ENCODE assay signal across 8 cellular contexts in genomic region chr5:10288600-10289213, GRCh38. TPM values are rescaled to one million over a fixed set of nuclear protein-coding genes. Genes with fewer than 3 reads are reported as not detected.
DNase-seq lines count a peak whose midpoint lies in the region; ATAC-seq and TF ChIP-seq lines count a peak whose summit lies in the region.

No MANE protein-coding gene starts in this region.

- in situ Hi-C loops in G401 (cut with HindIII; ENCODE audit: low sequenced_read_pairs): no loop called here

- H3K9me3 Mint-ChIP-seq in activated naive CD4-positive, alpha-beta T cell treated with anti-CD3 and anti-CD28 coated beads, Interleukin-2, amount 10 ng/mL, durations not matched to agents 7 days and 5 days: no peaks in the 10 kb centered on the region
- H3K9me3 Mint-ChIP-seq in endothelial cell (ENCODE audit: unreplicated experiment): no peaks in the 10 kb centered on the region

- H3K36me3 Mint-ChIP-seq in activated naive CD4-positive, alpha-beta T cell treated with anti-CD3 and anti-CD28 coated beads, Interleukin-2, amount 10 ng/mL, durations not matched to agents 7 days and 5 days: no peaks in the 10 kb centered on the region
- peaks cover 18% of the 10 kb centered on the region for H3K36me3 Mint-ChIP-seq in endothelial cell (ENCODE audit: low read depth, unreplicated experiment)

- DNase-seq in G401 (ENCODE audit: low spot score) (peak; percentile 26), NCI-H2227 treated with DMSO at 0.1 percent for 48 hours (lab: John Stamatoyannopoulos, UW) (peak; percentile 66), middle frontal gyrus (ENCODE audit: extremely low spot score, low spot score) (peak; percentile 8), Kasumi-1 (lab: John Stamatoyannopoulos, UW) (no peak), globus pallidus (ENCODE audit: low spot score) (no peak), endothelial cell (ENCODE audit: low spot score) (no peak)
- peak; percentile 46 for DNase-seq in activated naive CD4-positive, alpha-beta T cell treated with anti-CD3 and anti-CD28 coated beads, Interleukin-2, amount 10 ng/mL, durations not matched to agents 7 days and 5 days

- TF ChIP-seq CTCF in endothelial cell (IDR thresholded peaks at IDR 0.05; ENCODE audit: unreplicated experiment): no peak

- H3K4me3 Mint-ChIP-seq in activated naive CD4-positive, alpha-beta T cell treated with anti-CD3 and anti-CD28 coated beads, Interleukin-2, amount 10 ng/mL, durations not matched to agents 7 days and 5 days: no peak overlapping the region
- no peak overlapping the region for H3K4me3 Mint-ChIP-seq in endothelial cell (ENCODE audit: unreplicated experiment)

- CTCF ChIA-PET in activated naive CD4-positive, alpha-beta T cell treated with anti-CD3 and anti-CD28 coated beads, Interleukin-2, amount 10 ng/mL, durations not matched to agents 7 days and 5 days (lab: Charles Lee): no interaction called here

- ATAC-seq in HG02885 (IDR thresholded peaks at IDR 0.05; ENCODE audit: poor library complexity, unreplicated experiment): peak; percentile 40

- H3K4me1 Mint-ChIP-seq in activated naive CD4-positive, alpha-beta T cell treated with anti-CD3 and anti-CD28 coated beads, Interleukin-2, amount 10 ng/mL, durations not matched to agents 7 days and 5 days: peaks cover 13% of the 10 kb centered on the region
- H3K4me1 Mint-ChIP-seq in endothelial cell (ENCODE audit: unreplicated experiment): peaks cover 10% of the 10 kb centered on the region

- H3K27ac Mint-ChIP-seq in activated naive CD4-positive, alpha-beta T cell treated with anti-CD3 and anti-CD28 coated beads, Interleukin-2, amount 10 ng/mL, durations not matched to agents 7 days and 5 days: no peak overlapping the region
- no peak overlapping the region for H3K27ac Mint-ChIP-seq in endothelial cell (ENCODE audit: unreplicated experiment)

- peaks cover 10% of the 10 kb centered on the region for H3K27me3 Mint-ChIP-seq in activated naive CD4-positive, alpha-beta T cell treated with anti-CD3 and anti-CD28 coated beads, Interleukin-2, amount 10 ng/mL, durations not matched to agents 7 days and 5 days
- peaks cover 2% of the 10 kb centered on the region for H3K27me3 Mint-ChIP-seq in endothelial cell (ENCODE audit: unreplicated experiment)

RNA-seq across cellular contexts. Expression of gene CMBL, which starts 19.0 kb away (rescaled TPM):
- total RNA-seq in G401 (2014; rRNA removed; shearing (Covaris generic)): 8.3 and 14.6 TPM in 2 replicates
- 13.1 TPM for total RNA-seq in endothelial cell (ENCODE audit: unreplicated experiment)

RNA-seq across cellular contexts. Expression of gene CCT5, which starts 38.6 kb away (rescaled TPM):
- 735 and 956 TPM in 2 replicates for total RNA-seq in G401 (2014; rRNA removed; shearing (Covaris generic))
- 244 TPM for total RNA-seq in endothelial cell (ENCODE audit: unreplicated experiment)

RNA-seq across cellular contexts. Expression of gene ATPSCKMT, which starts 39.0 kb away (rescaled TPM):
- 35.0 and 37.4 TPM in 2 replicates for total RNA-seq in G401 (2014; rRNA removed; shearing (Covaris generic))
- 14.4 TPM for total RNA-seq in endothelial cell (ENCODE audit: unreplicated experiment)

Comparison
In these comparisons a context has a peak if more than half of its experiments do, and no peak if none do; other contexts are left out.
1. DNase-seq: peak in G401 (single experiment), NCI-H2227 treated with DMSO at 0.1 percent for 48 hours (single experiment), activated naive CD4-positive, alpha-beta T cell treated with anti-CD3 and anti-CD28 coated beads, Interleukin-2, amount 10 ng/mL, durations not matched to agents 7 days and 5 days (single experiment) and middle frontal gyrus (single experiment); none in Kasumi-1 (0 of 2), globus pallidus (single experiment) and endothelial cell (single experiment).